In the genomic region with DNA sequence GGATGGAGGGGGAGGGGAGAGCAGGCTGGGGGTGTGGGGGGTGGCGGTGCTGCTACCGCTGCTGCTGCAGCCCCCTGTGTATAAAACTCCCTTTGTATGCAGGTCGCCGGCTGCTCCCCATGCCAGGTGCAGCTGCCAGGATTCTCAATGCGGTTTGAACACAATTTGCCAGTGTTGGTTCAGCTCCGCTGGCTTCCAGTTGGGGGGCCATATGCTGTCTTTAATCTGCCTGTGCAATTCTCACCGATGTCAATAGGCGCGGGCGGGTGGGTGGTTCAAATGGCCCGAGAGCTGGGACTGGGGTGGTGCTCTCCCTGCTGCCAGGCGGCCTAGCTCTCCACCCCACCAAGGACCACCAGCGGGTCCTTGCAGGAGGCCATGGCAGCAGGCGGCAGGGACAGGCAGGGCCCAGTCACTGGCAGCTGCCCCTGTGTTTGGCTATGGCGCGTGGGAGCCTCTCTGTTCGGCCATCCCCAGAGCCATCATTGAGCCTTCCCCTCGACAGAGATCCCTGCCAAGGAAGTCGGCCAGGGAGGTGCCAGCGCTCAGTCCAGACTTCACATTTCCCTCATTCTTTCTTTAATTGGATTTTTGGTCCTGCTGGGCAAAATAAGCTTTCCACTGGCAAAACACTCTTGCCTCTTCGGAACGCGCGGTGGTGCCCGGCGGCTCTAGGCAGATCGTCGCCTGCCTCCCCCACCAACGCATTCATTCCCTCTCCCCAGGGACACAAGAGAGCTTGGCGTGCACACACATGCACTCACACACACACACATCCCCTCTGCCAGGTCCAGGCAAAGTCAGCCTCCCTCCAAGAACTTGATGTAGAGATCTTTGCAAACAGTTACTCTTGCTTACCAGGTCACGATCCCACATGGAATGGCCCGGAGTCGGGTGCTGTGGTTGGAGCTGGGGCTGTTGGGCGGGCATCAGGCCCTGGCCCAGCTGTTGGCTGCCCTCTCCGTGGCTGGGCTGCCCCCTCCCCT, we compare ENCODE assay signal across 1 cellular context.
TF ChIP-seq lines count a peak whose summit lies in the region.

No MANE protein-coding gene starts in this region.

TF ChIP-seq in H1, 55 proteins besides CTCF, POLR2A, EP300 and RAD21 (continued from another document):
- TF ChIP-seq, protein P1, sequence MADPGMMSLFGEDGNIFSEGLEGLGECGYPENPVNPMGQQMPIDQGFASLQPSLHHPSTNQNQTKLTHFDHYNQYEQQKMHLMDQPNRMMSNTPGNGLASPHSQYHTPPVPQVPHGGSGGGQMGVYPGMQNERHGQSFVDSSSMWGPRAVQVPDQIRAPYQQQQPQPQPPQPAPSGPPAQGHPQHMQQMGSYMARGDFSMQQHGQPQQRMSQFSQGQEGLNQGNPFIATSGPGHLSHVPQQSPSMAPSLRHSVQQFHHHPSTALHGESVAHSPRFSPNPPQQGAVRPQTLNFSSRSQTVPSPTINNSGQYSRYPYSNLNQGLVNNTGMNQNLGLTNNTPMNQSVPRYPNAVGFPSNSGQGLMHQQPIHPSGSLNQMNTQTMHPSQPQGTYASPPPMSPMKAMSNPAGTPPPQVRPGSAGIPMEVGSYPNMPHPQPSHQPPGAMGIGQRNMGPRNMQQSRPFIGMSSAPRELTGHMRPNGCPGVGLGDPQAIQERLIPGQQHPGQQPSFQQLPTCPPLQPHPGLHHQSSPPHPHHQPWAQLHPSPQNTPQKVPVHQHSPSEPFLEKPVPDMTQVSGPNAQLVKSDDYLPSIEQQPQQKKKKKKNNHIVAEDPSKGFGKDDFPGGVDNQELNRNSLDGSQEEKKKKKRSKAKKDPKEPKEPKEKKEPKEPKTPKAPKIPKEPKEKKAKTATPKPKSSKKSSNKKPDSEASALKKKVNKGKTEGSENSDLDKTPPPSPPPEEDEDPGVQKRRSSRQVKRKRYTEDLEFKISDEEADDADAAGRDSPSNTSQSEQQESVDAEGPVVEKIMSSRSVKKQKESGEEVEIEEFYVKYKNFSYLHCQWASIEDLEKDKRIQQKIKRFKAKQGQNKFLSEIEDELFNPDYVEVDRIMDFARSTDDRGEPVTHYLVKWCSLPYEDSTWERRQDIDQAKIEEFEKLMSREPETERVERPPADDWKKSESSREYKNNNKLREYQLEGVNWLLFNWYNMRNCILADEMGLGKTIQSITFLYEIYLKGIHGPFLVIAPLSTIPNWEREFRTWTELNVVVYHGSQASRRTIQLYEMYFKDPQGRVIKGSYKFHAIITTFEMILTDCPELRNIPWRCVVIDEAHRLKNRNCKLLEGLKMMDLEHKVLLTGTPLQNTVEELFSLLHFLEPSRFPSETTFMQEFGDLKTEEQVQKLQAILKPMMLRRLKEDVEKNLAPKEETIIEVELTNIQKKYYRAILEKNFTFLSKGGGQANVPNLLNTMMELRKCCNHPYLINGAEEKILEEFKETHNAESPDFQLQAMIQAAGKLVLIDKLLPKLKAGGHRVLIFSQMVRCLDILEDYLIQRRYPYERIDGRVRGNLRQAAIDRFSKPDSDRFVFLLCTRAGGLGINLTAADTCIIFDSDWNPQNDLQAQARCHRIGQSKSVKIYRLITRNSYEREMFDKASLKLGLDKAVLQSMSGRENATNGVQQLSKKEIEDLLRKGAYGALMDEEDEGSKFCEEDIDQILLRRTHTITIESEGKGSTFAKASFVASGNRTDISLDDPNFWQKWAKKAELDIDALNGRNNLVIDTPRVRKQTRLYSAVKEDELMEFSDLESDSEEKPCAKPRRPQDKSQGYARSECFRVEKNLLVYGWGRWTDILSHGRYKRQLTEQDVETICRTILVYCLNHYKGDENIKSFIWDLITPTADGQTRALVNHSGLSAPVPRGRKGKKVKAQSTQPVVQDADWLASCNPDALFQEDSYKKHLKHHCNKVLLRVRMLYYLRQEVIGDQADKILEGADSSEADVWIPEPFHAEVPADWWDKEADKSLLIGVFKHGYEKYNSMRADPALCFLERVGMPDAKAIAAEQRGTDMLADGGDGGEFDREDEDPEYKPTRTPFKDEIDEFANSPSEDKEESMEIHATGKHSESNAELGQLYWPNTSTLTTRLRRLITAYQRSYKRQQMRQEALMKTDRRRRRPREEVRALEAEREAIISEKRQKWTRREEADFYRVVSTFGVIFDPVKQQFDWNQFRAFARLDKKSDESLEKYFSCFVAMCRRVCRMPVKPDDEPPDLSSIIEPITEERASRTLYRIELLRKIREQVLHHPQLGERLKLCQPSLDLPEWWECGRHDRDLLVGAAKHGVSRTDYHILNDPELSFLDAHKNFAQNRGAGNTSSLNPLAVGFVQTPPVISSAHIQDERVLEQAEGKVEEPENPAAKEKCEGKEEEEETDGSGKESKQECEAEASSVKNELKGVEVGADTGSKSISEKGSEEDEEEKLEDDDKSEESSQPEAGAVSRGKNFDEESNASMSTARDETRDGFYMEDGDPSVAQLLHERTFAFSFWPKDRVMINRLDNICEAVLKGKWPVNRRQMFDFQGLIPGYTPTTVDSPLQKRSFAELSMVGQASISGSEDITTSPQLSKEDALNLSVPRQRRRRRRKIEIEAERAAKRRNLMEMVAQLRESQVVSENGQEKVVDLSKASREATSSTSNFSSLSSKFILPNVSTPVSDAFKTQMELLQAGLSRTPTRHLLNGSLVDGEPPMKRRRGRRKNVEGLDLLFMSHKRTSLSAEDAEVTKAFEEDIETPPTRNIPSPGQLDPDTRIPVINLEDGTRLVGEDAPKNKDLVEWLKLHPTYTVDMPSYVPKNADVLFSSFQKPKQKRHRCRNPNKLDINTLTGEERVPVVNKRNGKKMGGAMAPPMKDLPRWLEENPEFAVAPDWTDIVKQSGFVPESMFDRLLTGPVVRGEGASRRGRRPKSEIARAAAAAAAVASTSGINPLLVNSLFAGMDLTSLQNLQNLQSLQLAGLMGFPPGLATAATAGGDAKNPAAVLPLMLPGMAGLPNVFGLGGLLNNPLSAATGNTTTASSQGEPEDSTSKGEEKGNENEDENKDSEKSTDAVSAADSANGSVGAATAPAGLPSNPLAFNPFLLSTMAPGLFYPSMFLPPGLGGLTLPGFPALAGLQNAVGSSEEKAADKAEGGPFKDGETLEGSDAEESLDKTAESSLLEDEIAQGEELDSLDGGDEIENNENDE (IDR thresholded peaks at IDR 0.05; ENCODE audit: insufficient replicate concordance, low read length), result no peak
- no peak for TF ChIP-seq MAFK (IDR thresholded peaks at IDR 0.05; ENCODE audit: low read depth, low read length)
